ENCODE assay signal across 24 cellular contexts in the genomic region with DNA sequence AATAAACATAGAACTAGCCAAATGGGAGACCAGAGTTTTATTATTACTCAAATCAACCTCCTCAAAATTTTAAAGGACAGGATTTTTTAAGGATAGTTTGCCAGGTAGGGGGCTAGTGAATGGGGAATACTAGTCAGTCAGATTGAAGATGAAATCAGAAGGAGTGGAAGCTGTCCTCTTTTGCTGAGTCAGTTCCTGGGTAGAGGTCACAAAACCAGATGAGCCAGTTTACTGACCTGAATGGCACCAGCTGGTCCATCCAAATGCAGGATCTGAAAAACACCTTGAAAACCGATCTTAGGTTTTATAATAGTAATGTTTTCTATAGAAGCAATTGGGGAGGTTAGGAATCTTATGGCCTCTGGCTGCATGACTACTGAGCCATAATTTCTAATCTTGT.
"Had no signal": no experiment of that assay in that cellular context is flagged by ENCODE, and none has a peak within 500 bp of the region (broad histone marks: within the 10 kb centered on the region; RNA-seq: fewer than 3 reads in every experiment).

No MANE protein-coding gene starts in this region.

- H3K4me3 ChIP-seq: breast epithelium had no signal

- H3K36me3 ChIP-seq: breast epithelium had no signal

- H3K4me1 ChIP-seq: breast epithelium had no signal

- H3K27ac ChIP-seq: breast epithelium had no signal

- H3K27me3 ChIP-seq: breast epithelium had no signal

- ATAC-seq: activated CD8-positive, alpha-beta T cell treated with anti-CD3 and anti-CD28 coated beads, Interleukin-2, amount 10 ng/mL, durations not matched to agents 7 days and 5 days; T-helper 17 cell; WTC11 had no signal

- DNase-seq: activated CD4-positive, alpha-beta T cell treated with anti-CD3 and anti-CD28 coated beads for 48 hours; activated CD4-positive, alpha-beta T cell treated with anti-CD3 and anti-CD28 coated beads, Interleukin-2, amount 50 U/mL, for 4 hours; activated CD4-positive, CD25-positive, alpha-beta regulatory T cell treated with anti-CD3 and anti-CD28 coated beads, Interleukin-2, amount 50 U/mL, for 72 hours; activated CD8-positive, alpha-beta memory T cell treated with anti-CD3 and anti-CD28 coated beads, Interleukin-2, amount 50 U/mL, for 48 hours; activated CD8-positive, alpha-beta T cell treated with anti-CD3 and anti-CD28 coated beads, Interleukin-2, amount 10 ng/mL, durations not matched to agents 7 days and 5 days; activated effector memory CD4-positive, alpha-beta T cell treated with Interleukin-2 at 50 U/mL for 16 hours; activated naive CD4-positive, alpha-beta T cell; activated T-cell treated with anti-CD3 and anti-CD28 coated beads, Interleukin-2, amount 50 U/mL, for 1 hour; aorta; central memory CD4-positive, alpha-beta T cell; NCI-H1105 treated with DMSO at 0.1 percent for 48 hours; NCI-H1436 treated with DMSO at 0.1 percent for 48 hours; NCI-H187; NCI-H2081; NCI-H2171; NCI-H2227 treated with DMSO at 0.1 percent for 48 hours; NCI-H446 treated with DMSO at 0.1 percent for 48 hours; NCI-H526; NK-92 treated with Interleukin-12 subunit alpha and Interleukin-12 subunit beta, amount 100 ng/mL, for 24 hours; SHP77 treated with DMSO at 0.1 percent for 48 hours; T-helper 17 cell; T-helper 9 cell had no signal
